Comparison of ENCODE assay signal across 8 cellular contexts in genomic region chr1:23528245-23528978, GRCh38. TPM values are rescaled to one million over a fixed set of nuclear protein-coding genes. Genes with fewer than 3 reads are reported as not detected.
DNase-seq lines count a peak whose midpoint lies in the region; ATAC-seq, FAIRE-seq and TF ChIP-seq lines count a peak whose summit lies in the region.

No MANE protein-coding gene starts in this region.

- TF ChIP-seq POLR2A in GM12891 (IDR thresholded peaks at IDR 0.05; ENCODE audit: low read depth, low read length): no peak

- peak; percentile 88 for FAIRE-seq in GM12891 (lab: Jason Lieb, UNC)

- no peak overlapping the region for H3K4me3 ChIP-seq in choroid plexus epithelial cell (ENCODE audit: low read depth, low read length)

- no peak for TF ChIP-seq CTCF in choroid plexus epithelial cell (conservative IDR thresholded peaks at IDR 0.05; ENCODE audit: low read depth, low read length)

- DNase-seq in GM12891 (ENCODE audit: insufficient read length, low spot score) (no peak), NCI-H2196 (lab: John Stamatoyannopoulos, UW; ENCODE audit: unreplicated experiment) (peak; percentile 82), choroid plexus epithelial cell (ENCODE audit: low read depth) (peak; percentile 61), mucosa of gallbladder (ENCODE audit: low spot score) (peak; percentile 88), DMS114 treated with DMSO at 0.1 percent for 48 hours (lab: John Stamatoyannopoulos, UW; ENCODE audit: unreplicated experiment) (no peak)
- peak; percentile 12 to 53 (median 29) for DNase-seq in stimulated activated naive CD4-positive, alpha-beta T cell (lab: John Stamatoyannopoulos, UW)

- peak; percentile 30 for ATAC-seq in HG02763 (IDR thresholded peaks at IDR 0.05; ENCODE audit: unreplicated experiment)
- peak; percentile 63 to 66 for ATAC-seq in activated CD4-positive, CD25-positive, alpha-beta regulatory T cell treated with anti-CD3 and anti-CD28 coated beads, Interleukin-2, amount 50 U/mL, for 24 hours

TF ChIP-seq in GM12891, 5 proteins besides CTCF, POLR2A, EP300 and RAD21:
- no peak for TF ChIP-seq SPI1 (IDR thresholded peaks at IDR 0.05; ENCODE audit: low read depth, low read length)
- no peak for TF ChIP-seq POU2F2 (IDR thresholded peaks at IDR 0.05; ENCODE audit: low read depth, low read length)
- TF ChIP-seq POLR2AphosphoS5 (IDR thresholded peaks at IDR 0.05; ENCODE audit: low read depth, low read length): no peak
- no peak for TF ChIP-seq PAX5 (IDR thresholded peaks at IDR 0.05; ENCODE audit: insufficient read depth, low read length, severe bottlenecking)
- TF ChIP-seq TAF1 (IDR thresholded peaks at IDR 0.05; ENCODE audit: low read depth, low read length): no peak

RNA-seq across cellular contexts. Expression of gene E2F2, which starts 2.6 kb away (rescaled TPM):
- polyA plus RNA-seq in GM12891 (2012; ENCODE audit: low read depth, missing spikeins): 2.5 TPM
- 0.46 TPM for total RNA-seq in mucosa of gallbladder

RNA-seq across cellular contexts. Expression of gene ID3, which starts 30.9 kb away (rescaled TPM):
- 67.3 TPM for polyA plus RNA-seq in GM12891 (2012; ENCODE audit: low read depth, missing spikeins)
- 48.9 TPM for total RNA-seq in mucosa of gallbladder

RNA-seq across cellular contexts. Expression of gene ASAP3, which starts 44.4 kb away (rescaled TPM):
- not detected for polyA plus RNA-seq in GM12891 (2012; ENCODE audit: low read depth, missing spikeins)
- total RNA-seq in mucosa of gallbladder: 40.1 TPM

Comparison
In these comparisons a context has a peak if more than half of its experiments do, and no peak if none do; other contexts are left out.
1. DNase-seq: peak in NCI-H2196 (single experiment), choroid plexus epithelial cell (single experiment), mucosa of gallbladder (single experiment) and stimulated activated naive CD4-positive, alpha-beta T cell (6 of 6); none in GM12891 (single experiment) and DMS114 treated with DMSO at 0.1 percent for 48 hours (single experiment).